In genomic region chr1:14606632-14607031, GRCh38 we compare ENCODE assay signal across 12 cellular contexts. TPM values are rescaled to one million over a fixed set of nuclear protein-coding genes. Genes with fewer than 3 reads are reported as not detected.
A peak's percentile ranks its signal among the peaks of the same experiment; 100 is the strongest.
DNase-seq lines count a peak whose midpoint lies in the region; ATAC-seq, FAIRE-seq and TF ChIP-seq lines count a peak whose summit lies in the region.
"Had no signal": no experiment of that assay in that cellular context is flagged by ENCODE, and none has a peak within 500 bp of the region (broad histone marks: within the 10 kb centered on the region; RNA-seq: fewer than 3 reads in every experiment).

No MANE protein-coding gene starts in this region.

- no peaks in the 10 kb centered on the region for H3K4me1 ChIP-seq in DND-41 (ENCODE audit: insufficient read depth, low read length)
- H3K4me1 ChIP-seq in K562 (replicated peaks in 1 of 2; ENCODE audit: control insufficient read depth in 2 of 2, insufficient read depth in 2 of 2, low read length in 2 of 2), result no peaks in the 10 kb centered on the region
- no peaks in the 10 kb centered on the region for H3K4me1 ChIP-seq in colonic mucosa

- H4K20me1 ChIP-seq in DND-41 (ENCODE audit: insufficient read depth, low read length) (no peaks in the 10 kb centered on the region), K562 (replicated peaks; ENCODE audit: control insufficient read depth, insufficient read depth, low read length) (no peaks in the 10 kb centered on the region), neural cell (ENCODE audit: insufficient read depth) (no peaks in the 10 kb centered on the region)

- TF ChIP-seq RAD21 in K562 (CRISPR knock-in tag; conservative IDR thresholded peaks at IDR 0.05 in 1 of 2, IDR thresholded peaks at IDR 0.05 in 1 of 2), result peak; percentile 60 to 76
- TF ChIP-seq RAD21 in neural cell (conservative IDR thresholded peaks at IDR 0.05), result peak; percentile 54

- H3K36me3 ChIP-seq in DND-41 (ENCODE audit: insufficient read depth, low read length) (no peaks in the 10 kb centered on the region), K562 (ENCODE audit: control insufficient read depth, insufficient read depth, low read length) (no peaks in the 10 kb centered on the region), neural cell (ENCODE audit: insufficient read depth, low read length) (peaks cover 4% of the 10 kb centered on the region), colonic mucosa (no peaks in the 10 kb centered on the region)

- POLR2A ChIA-PET in K562 (lab: Yijun Ruan, JAX), result no interaction called here

- in situ Hi-C loops in K562 (cut with MboI), result no loop called here

- intact Hi-C loops in K562 (cut with micrococcal nuclease) (no loop called here), colonic mucosa (cut with DNase I) (no loop called here)

- no peak for TF ChIP-seq EP300 in K562 (IDR thresholded peaks at IDR 0.05; ENCODE audit: low read length)
- TF ChIP-seq EP300 in neural cell (conservative IDR thresholded peaks at IDR 0.05; ENCODE audit: poor library complexity, severe bottlenecking), result no peak

- H2AFZ ChIP-seq in DND-41 (ENCODE audit: low read depth, low read length) (no peak overlapping the region), K562 (ENCODE audit: low read depth, low read length) (no peak overlapping the region), neural cell (ENCODE audit: low read depth, low read length) (no peak overlapping the region)

- H3K4me2 ChIP-seq in DND-41 (ENCODE audit: insufficient read depth, low read length) (no peak overlapping the region), K562 (ENCODE audit: insufficient read depth, low read length) (no peak overlapping the region), neural cell (ENCODE audit: low read length) (no peak overlapping the region)

- H3K9me3 ChIP-seq in DND-41 (ENCODE audit: insufficient read depth, low read length, severe bottlenecking) (no peaks in the 10 kb centered on the region), K562 (replicated peaks; ENCODE audit: control insufficient read depth, insufficient read depth, low read depth, low read length) (no peaks in the 10 kb centered on the region), neural cell (ENCODE audit: low read length) (no peaks in the 10 kb centered on the region), colonic mucosa (no peaks in the 10 kb centered on the region)

- no peak overlapping the region for H3K4me3 ChIP-seq in DND-41 (ENCODE audit: low read depth in 1 of 2, low read length in 2 of 2)
- H3K4me3 ChIP-seq in K562, result no peak overlapping the region
- H3K4me3 ChIP-seq in neural cell (ENCODE audit: low read length), result no peak overlapping the region
- H3K4me3 ChIP-seq in colonic mucosa, result no peak overlapping the region

- no peaks in the 10 kb centered on the region for H3K9me1 ChIP-seq in K562 (ENCODE audit: control insufficient read depth, insufficient read depth, low read length)

- DNase-seq in DND-41 (no peak), K562 (ENCODE audit: extremely low read depth in 1 of 4, low spot score in 3 of 4) (peak in 1 of 4 experiments; percentile 24), colonic mucosa (no peak), occipital lobe (lab: John Stamatoyannopoulos, UW) (no peak)
- DNase-seq: activated CD4-positive, alpha-beta T cell treated with anti-CD3 and anti-CD28 coated beads for 1 hour; cerebellar nuclear complex; NCI-H524 treated with DMSO at 0.1 percent for 48 hours had no signal

- no peak for TF ChIP-seq POLR2A in K562 (conservative IDR thresholded peaks at IDR 0.05)

- BruUV-seq in K562 (replicated peaks; lab: Mats Ljungman, UMichigan), result no TSS peak

- H3F3A ChIP-seq in neural cell (ENCODE audit: insufficient read depth, low read length, poor library complexity, severe bottlenecking), result no peaks in the 10 kb centered on the region

- TF ChIP-seq CTCF in DND-41 (IDR thresholded peaks at IDR 0.05; ENCODE audit: borderline replicate concordance, extremely low read depth, low read length, poor library complexity, severe bottlenecking), result peak; percentile 43
- TF ChIP-seq CTCF in LNCAP (IDR thresholded peaks at IDR 0.05), result peak; percentile 36; the same call in 1 of the 2 replicates
- peak; percentile 38 to 67 (median 61); a peak in 5 of 6 replicates for TF ChIP-seq CTCF in K562 (IDR thresholded peaks at IDR 0.05 in 2 of 3, conservative IDR thresholded peaks at IDR 0.05 in 1 of 3; ENCODE audit: insufficient read depth in 2 of 3, low read depth in 1 of 3, low read length in 3 of 3)
- TF ChIP-seq CTCF in neural cell (IDR thresholded peaks at IDR 0.05; ENCODE audit: poor library complexity, severe bottlenecking), result peak; percentile 49
- no peak for TF ChIP-seq CTCF in colonic mucosa (IDR thresholded peaks at IDR 0.05)

- CTCF ChIA-PET in K562 (lab: Yijun Ruan, JAX; ENCODE audit: low intra/inter-chr PET ratio), result interaction anchor here (0.7 to 1.1 kb wide), 3 partner anchors 178 to 439 kb away, joined by 3 to 4 read pairs (median 3); no protein-coding TSS in a partner anchor

- H3K79me2 ChIP-seq in DND-41 (ENCODE audit: insufficient read depth, low read length), result no peaks in the 10 kb centered on the region
- no peaks in the 10 kb centered on the region for H3K79me2 ChIP-seq in K562 (ENCODE audit: control insufficient read depth, insufficient read depth, low read length)
- H3K79me2 ChIP-seq in neural cell (replicated peaks; ENCODE audit: insufficient read depth, low read length), result peaks cover 67% of the 10 kb centered on the region

- FAIRE-seq in K562 (lab: Jason Lieb, UNC), result peak; percentile 19

- ATAC-seq in DND-41 (ENCODE audit: insufficient read depth, low read depth) (no peak), K562 (no peak), GM18520 (IDR thresholded peaks at IDR 0.05; ENCODE audit: unreplicated experiment) (no peak), HG03135 (IDR thresholded peaks at IDR 0.05; ENCODE audit: unreplicated experiment) (no peak)
- ATAC-seq: stimulated activated effector memory CD8-positive, alpha-beta T cell treated with anti-CD3 and anti-CD28 coated beads, Interleukin-12 subunit alpha, Interleukin-12 subunit beta, amount 100 ng/mL, for 72 hours had no signal

- H3K27me3 ChIP-seq in DND-41 (ENCODE audit: insufficient read depth, low read length, poor library complexity), result no peaks in the 10 kb centered on the region
- peaks cover 4 to 21% of the 10 kb centered on the region in 2 experiments for H3K27me3 ChIP-seq in K562 (ENCODE audit: control insufficient read depth in 2 of 2, insufficient read depth in 2 of 2, low read length in 2 of 2)
- no peaks in the 10 kb centered on the region for H3K27me3 ChIP-seq in neural cell (ENCODE audit: insufficient read depth, low read depth, low read length)
- no peaks in the 10 kb centered on the region for H3K27me3 ChIP-seq in colonic mucosa

- H3K27ac ChIP-seq in DND-41 (ENCODE audit: low read length) (no peak overlapping the region), K562 (ENCODE audit: extremely low read depth, low read depth, low read length) (no peak overlapping the region), neural cell (ENCODE audit: low read length) (no peak overlapping the region), colonic mucosa (no peak overlapping the region)

- H3K9ac ChIP-seq in DND-41 (ENCODE audit: low read depth, low read length), result no peak overlapping the region
- H3K9ac ChIP-seq in K562 (ENCODE audit: insufficient read depth in 1 of 2, low read depth in 2 of 2, low read length in 2 of 2), result no peak overlapping the region
- no peak overlapping the region for H3K9ac ChIP-seq in neural cell (ENCODE audit: low read length)
- H3K9ac ChIP-seq in colonic mucosa (ENCODE audit: low read depth in 2 of 2, low read length in 2 of 2), result no peak overlapping the region

- WGBS in K562 (ENCODE audit: insufficient coverage, low coverage, missing lambda C conversion rate), result 0% methylated on average over 1 of the region's 1 CpG

- no peaks in the 10 kb centered on the region for H3K9me2 ChIP-seq in neural cell (ENCODE audit: insufficient read depth, low read length)

TF ChIP-seq in K562, 482 proteins besides CTCF, POLR2A, EP300 and RAD21 (continues in another document):
- TF ChIP-seq IRF2 (CRISPR knock-in tag; IDR thresholded peaks at IDR 0.05) (no peak), MTF1 (CRISPR knock-in tag; IDR thresholded peaks at IDR 0.05; ENCODE audit: borderline replicate concordance) (no peak), TBP (optimal IDR thresholded peaks at IDR 0.05; ENCODE audit: low read depth, low read length) (no peak), SMC3 (conservative IDR thresholded peaks at IDR 0.05; ENCODE audit: insufficient read depth, low read depth, low read length) (peak; percentile 30; the same call in 1 of the 2 replicates), GATAD2A (IDR thresholded peaks at IDR 0.05) (no peak), FOXP1 (CRISPR knock-in tag; IDR thresholded peaks at IDR 0.05) (no peak)

TF ChIP-seq in neural cell, 6 proteins besides CTCF, POLR2A, EP300 and RAD21:
- TF ChIP-seq EZH2 (IDR thresholded peaks at IDR 0.05; ENCODE audit: borderline replicate concordance, insufficient read depth, low read length, poor library complexity, severe bottlenecking) (no peak), POLR2AphosphoS5 (IDR thresholded peaks at IDR 0.05) (no peak), SMC3 (conservative IDR thresholded peaks at IDR 0.05; ENCODE audit: poor library complexity) (peak; percentile 39), MXI1 (conservative IDR thresholded peaks at IDR 0.05; ENCODE audit: poor library complexity, severe bottlenecking) (no peak), TAF1 (IDR thresholded peaks at IDR 0.05; ENCODE audit: low read depth) (no peak)

RNA-seq across cellular contexts. Expression of gene KAZN, which starts 8.1 kb away (rescaled TPM):
- total RNA-seq in K562 (2011; cell fraction: chromatin; rRNA removed; ENCODE audit: low replicate concordance), result 7.9 and 9.6 TPM in 2 replicates
- total RNA-seq in K562 (2011; cell fraction: nucleolus; rRNA removed), result 4.5 and 7.5 TPM in 2 replicates
- total RNA-seq in K562 (2011; cell fraction: nucleoplasm; rRNA removed), result 11.1 and 15.3 TPM in 2 replicates
- total RNA-seq in K562 (2014; rRNA removed) (5.4 and 7.7 TPM in 2 replicates), K562 (2014; rRNA removed; fragmentation: Illumina TruSeq; extraction: Trizol) (4.2 and 5.1 TPM in 2 replicates), K562 (2015; rRNA removed; fragmentation: Illumina TruSeq; extraction: Trizol) (5.4 and 5.5 TPM in 2 replicates), K562 (2021) (20.9 and 21.6 TPM in 2 replicates), colonic mucosa (10 to 100 TPM in 1 of 2 donors, 1 to 10 TPM in 1; 9.8 to 12.2 TPM), occipital lobe (27.5 TPM)
- polyA plus RNA-seq in K562 (2011; rRNA removed) (2.1 and 4.6 TPM in 2 replicates), K562 (2014; fragmentation: Illumina TruSeq; extraction: Trizol) (15.1 and 15.8 TPM in 2 replicates), K562 (2014; fragmentation: Nextera tagmentation; extraction: Ambion mirVana) (1 to 10 TPM; 3.5 to 6.4 TPM), K562 (2014; rRNA removed) (9.5 and 11.6 TPM in 2 replicates), neural cell (20.6 and 26.4 TPM in 2 replicates)
- polyA plus RNA-seq in K562 (2011; cell fraction: cytosol; rRNA removed), result 2.4 and 4.5 TPM in 2 replicates
- 8.0 and 13.3 TPM in 2 replicates for polyA plus RNA-seq in K562 (2011; cell fraction: nucleus; rRNA removed)
- 11.9 and 13.9 TPM in 2 replicates for polyA plus RNA-seq in K562 (2012)
- polyA minus RNA-seq in K562 (2011; rRNA and poly(A)+ RNA removed), result 1.9 and 3.4 TPM in 2 replicates
- 2.6 and 7.2 TPM in 2 replicates for polyA minus RNA-seq in K562 (2011; cell fraction: cytosol; rRNA and poly(A)+ RNA removed)
- polyA minus RNA-seq in K562 (2011; cell fraction: nucleus; rRNA and poly(A)+ RNA removed), result 3.1 and 6.9 TPM in 2 replicates
- 54.4 and 56.7 TPM in 2 replicates for polyA minus RNA-seq in neural cell
